Comparison of ENCODE assay signal across 8 cellular contexts in the genomic region with DNA sequence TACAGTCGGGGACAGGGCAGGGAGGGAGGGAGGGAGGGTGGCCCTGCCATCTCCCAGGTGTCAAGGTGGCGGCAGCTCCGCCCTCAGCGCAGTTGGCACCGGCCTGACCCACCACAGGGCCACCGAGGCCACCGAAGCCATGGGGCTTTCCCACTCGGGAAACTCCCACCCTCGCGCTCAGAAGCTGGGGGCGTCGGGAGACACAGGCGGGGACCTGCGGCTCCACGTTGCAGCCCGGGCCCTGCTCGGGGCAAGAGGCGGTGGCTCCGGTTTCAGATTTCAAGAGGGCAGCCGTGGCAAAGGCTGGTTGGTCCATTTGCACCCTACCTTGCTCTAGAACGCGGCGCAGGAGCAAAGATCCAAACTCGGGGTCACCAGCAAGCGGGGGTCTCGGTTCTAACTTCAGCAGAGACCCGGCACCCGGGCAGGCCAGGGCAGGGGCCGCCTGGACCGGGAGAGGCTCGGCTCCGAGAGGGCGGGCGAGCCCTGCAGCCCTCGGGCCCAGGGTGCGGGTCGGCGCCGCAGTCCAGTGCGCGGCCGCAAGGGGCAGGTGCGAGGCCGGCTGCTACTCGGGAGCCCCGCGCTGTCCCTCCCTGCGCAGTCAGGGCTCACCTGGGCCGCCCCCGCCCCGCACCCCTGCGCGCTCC. TPM values are rescaled to one million over a fixed set of nuclear protein-coding genes. Genes with fewer than 3 reads are reported as not detected.
DNase-seq lines count a peak whose midpoint lies in the region; ATAC-seq and TF ChIP-seq lines count a peak whose summit lies in the region.

No MANE protein-coding gene starts in this region.

- no peaks in the 10 kb centered on the region for H3K9me3 ChIP-seq in osteoblast (ENCODE audit: low read depth, low read length)

- peaks cover 35% of the 10 kb centered on the region for H3K4me1 Mint-ChIP-seq in activated T-cell treated with anti-CD3 and anti-CD28 coated beads, Interleukin-2, amount 50 U/mL, for 4 hours (ENCODE audit: low read depth)

- H3K27me3 Mint-ChIP-seq in activated T-cell treated with anti-CD3 and anti-CD28 coated beads, Interleukin-2, amount 50 U/mL, for 4 hours (ENCODE audit: low read depth), result no peaks in the 10 kb centered on the region

- peak; percentile 79 for ATAC-seq in GM18511 (IDR thresholded peaks at IDR 0.05; ENCODE audit: unreplicated experiment)
- peak; percentile 42 for ATAC-seq in HG02970 (IDR thresholded peaks at IDR 0.05; ENCODE audit: low FRiP score, unreplicated experiment)
- ATAC-seq in activated T-cell treated with anti-CD3 and anti-CD28 coated beads, Interleukin-2, amount 50 U/mL, for 4 hours, result peak; percentile 62 to 73

- H3K4me3 ChIP-seq in osteoblast (ENCODE audit: insufficient read depth, low read length), result peak overlapping the region; percentile 78

- no peaks in the 10 kb centered on the region for H3K79me2 ChIP-seq in osteoblast (ENCODE audit: insufficient read depth, low read length)

- H3K4me1 ChIP-seq in osteoblast (ENCODE audit: insufficient read depth, low read length), result peaks cover 26% of the 10 kb centered on the region

- H3K27ac ChIP-seq in osteoblast (ENCODE audit: low read depth, low read length), result peak overlapping the region; percentile 5

- peak; percentile 91 for DNase-seq in 8988T
- peak; percentile 70 for DNase-seq in NCI-H69 (lab: John Stamatoyannopoulos, UW)
- DNase-seq in activated T-cell treated with anti-CD3 and anti-CD28 coated beads, Interleukin-2, amount 50 U/mL, for 4 hours, result peak; percentile 68
- peak; percentile 28 for DNase-seq in fibroblast of peridontal ligament (ENCODE audit: extremely low read depth)
- peak; percentile 99 for DNase-seq in osteoblast (ENCODE audit: insufficient read length, low spot score, missing footprints)
- no peak for DNase-seq in middle frontal gyrus (ENCODE audit: extremely low spot score, low spot score)

- H4K20me1 ChIP-seq in osteoblast (ENCODE audit: insufficient read depth, low read length), result no peaks in the 10 kb centered on the region

- H3K9me3 Mint-ChIP-seq in activated T-cell treated with anti-CD3 and anti-CD28 coated beads, Interleukin-2, amount 50 U/mL, for 4 hours, result no peaks in the 10 kb centered on the region

- no peaks in the 10 kb centered on the region for H3K27me3 ChIP-seq in osteoblast (ENCODE audit: insufficient read depth, low read length)

- peak overlapping the region; percentile 83 for H3K4me2 ChIP-seq in osteoblast (ENCODE audit: insufficient read depth, low read length)

- H2AFZ ChIP-seq in osteoblast (ENCODE audit: low read length), result peak overlapping the region; percentile 84

- H3K36me3 ChIP-seq in osteoblast (ENCODE audit: insufficient read depth, low read length), result no peaks in the 10 kb centered on the region

- H3K4me3 Mint-ChIP-seq in activated T-cell treated with anti-CD3 and anti-CD28 coated beads, Interleukin-2, amount 50 U/mL, for 4 hours, result peak overlapping the region; percentile 74

- no peaks in the 10 kb centered on the region for H3K36me3 Mint-ChIP-seq in activated T-cell treated with anti-CD3 and anti-CD28 coated beads, Interleukin-2, amount 50 U/mL, for 4 hours (ENCODE audit: insufficient read depth)

- peak; percentile 24 for TF ChIP-seq CTCF in osteoblast (IDR thresholded peaks at IDR 0.05; ENCODE audit: extremely low read depth, low read depth, low read length)

RNA-seq across cellular contexts. Expression of gene CYB561, which starts 0.4 kb away (rescaled TPM):
- 1 to 10 TPM; 6.4 to 9.9 (median 8.8) TPM for total RNA-seq in activated T-cell treated with anti-CD3 and anti-CD28 coated beads, Interleukin-2, amount 50 U/mL, for 4 hours
- total RNA-seq in osteoblast, result 32.2 and 33.6 TPM in 2 replicates

RNA-seq across cellular contexts. Expression of gene ACE, which starts 31.2 kb away (rescaled TPM):
- total RNA-seq in activated T-cell treated with anti-CD3 and anti-CD28 coated beads, Interleukin-2, amount 50 U/mL, for 4 hours, result under 1 TPM; 0.10 to 0.32 (median 0.24) TPM
- total RNA-seq in osteoblast, result 10.1 and 17.7 TPM in 2 replicates
